In the genomic region with DNA sequence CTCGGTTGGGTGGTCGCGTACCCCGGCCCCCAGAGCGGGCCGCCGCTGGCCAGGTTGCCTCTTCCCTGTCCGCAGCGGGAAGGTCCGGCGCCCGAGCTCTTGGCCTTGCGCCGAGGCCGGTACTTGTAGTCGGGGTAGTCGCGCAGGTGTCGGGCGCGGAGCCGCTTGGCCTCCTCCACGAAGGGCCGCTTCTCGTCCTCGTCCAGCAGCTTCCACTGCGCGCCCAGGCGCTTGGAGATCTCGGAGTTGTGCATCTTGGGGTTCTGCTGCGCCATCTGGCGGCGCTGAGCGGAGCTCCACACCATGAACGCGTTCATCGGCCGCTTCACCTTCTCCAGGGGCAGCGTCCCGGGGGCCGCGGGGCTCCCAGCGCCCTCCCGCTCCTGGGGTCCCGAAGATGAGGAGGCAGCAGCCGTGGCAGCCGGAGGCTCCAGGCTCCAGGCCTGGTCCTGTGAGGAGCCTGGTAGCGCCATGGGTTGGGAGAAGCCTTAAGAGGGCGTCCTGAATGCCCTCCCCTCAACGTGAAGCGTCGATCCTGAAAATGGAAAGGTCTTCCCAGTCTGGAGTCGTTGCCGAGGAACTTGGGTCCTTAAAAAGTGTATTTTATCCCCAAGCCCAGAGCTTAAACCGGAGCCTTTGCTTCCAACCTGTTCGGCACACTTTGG, we compare ENCODE assay signal across 8 cellular contexts. TPM values are rescaled to one million over a fixed set of nuclear protein-coding genes. Genes with fewer than 3 reads are reported as not detected.
DNase-seq lines count a peak whose midpoint lies in the region; ATAC-seq, FAIRE-seq and TF ChIP-seq lines count a peak whose summit lies in the region.

No MANE protein-coding gene starts in this region.

- peak; percentile 57 to 87 (median 83) for TF ChIP-seq CTCF in body of pancreas (IDR thresholded peaks at IDR 0.05)
- TF ChIP-seq CTCF in hepatocyte (IDR thresholded peaks at IDR 0.05; ENCODE audit: poor library complexity), result peak; percentile 68
- peak; percentile 74 to 96 (median 91) for TF ChIP-seq CTCF in prostate gland (IDR thresholded peaks at IDR 0.05)

- TF ChIP-seq POLR2A in body of pancreas (IDR thresholded peaks at IDR 0.05) (no peak), prostate gland (IDR thresholded peaks at IDR 0.05) (peak; percentile 44)

- H3K4me1 Mint-ChIP-seq in T-helper 2 cell treated with Interferon-gamma antibody and Interleukin-4, amounts not matched to agents 5 μg/mL and 100 μg/mL, for 36 hours (ENCODE audit: low read depth), result peaks cover 14% of the 10 kb centered on the region

- no peaks in the 10 kb centered on the region for H3K9me2 ChIP-seq in hepatocyte (replicated peaks; ENCODE audit: insufficient read depth)

- H3K79me2 ChIP-seq in hepatocyte, result peaks cover 21% of the 10 kb centered on the region

- H3K4me2 ChIP-seq in hepatocyte, result no peak overlapping the region

- no peaks in the 10 kb centered on the region for H3K27me3 Mint-ChIP-seq in T-helper 2 cell treated with Interferon-gamma antibody and Interleukin-4, amounts not matched to agents 5 μg/mL and 100 μg/mL, for 36 hours (ENCODE audit: low read depth)

- H3K36me3 ChIP-seq in body of pancreas (replicated peaks in 1 of 2; ENCODE audit: insufficient read depth in 1 of 2, low read depth in 2 of 2) (peaks cover 20 to 25% of the 10 kb centered on the region in 2 donors), hepatocyte (replicated peaks; ENCODE audit: insufficient read depth, low read depth) (peaks cover under 1% of the 10 kb centered on the region), prostate gland (peaks cover 2 to 19% of the 10 kb centered on the region in 2 donors), aorta (ENCODE audit: control insufficient read depth in 1 of 2, insufficient read depth in 2 of 2, low read length in 1 of 2) (peaks cover 11 to 14% of the 10 kb centered on the region in 2 donors)

- H4K20me1 ChIP-seq in hepatocyte (ENCODE audit: insufficient read depth, poor library complexity, severe bottlenecking), result no peaks in the 10 kb centered on the region

- no peaks in the 10 kb centered on the region for H3K27me3 ChIP-seq in body of pancreas
- H3K27me3 ChIP-seq in hepatocyte, result no peaks in the 10 kb centered on the region
- no peaks in the 10 kb centered on the region for H3K27me3 ChIP-seq in prostate gland (replicated peaks; ENCODE audit: insufficient read depth)
- H3K27me3 ChIP-seq in aorta (ENCODE audit: control insufficient read depth in 1 of 2, insufficient read depth in 2 of 2, low read length in 1 of 2), result no peaks in the 10 kb centered on the region

- no peaks in the 10 kb centered on the region for H3K9me3 Mint-ChIP-seq in T-helper 2 cell treated with Interferon-gamma antibody and Interleukin-4, amounts not matched to agents 5 μg/mL and 100 μg/mL, for 36 hours

- H3K36me3 Mint-ChIP-seq in T-helper 2 cell treated with Interferon-gamma antibody and Interleukin-4, amounts not matched to agents 5 μg/mL and 100 μg/mL, for 36 hours (ENCODE audit: low read depth), result peaks cover 40% of the 10 kb centered on the region

- no peak overlapping the region for H3K4me3 Mint-ChIP-seq in T-helper 2 cell treated with Interferon-gamma antibody and Interleukin-4, amounts not matched to agents 5 μg/mL and 100 μg/mL, for 36 hours

- H3K4me3 ChIP-seq in body of pancreas (no peak overlapping the region), hepatocyte (no peak overlapping the region), prostate gland (peak overlapping the region; percentile 44), aorta (ENCODE audit: low read length in 2 of 2) (peak overlapping the region in 1 of 2 donors; percentile 14)

- intact Hi-C loops in body of pancreas (cut with DNase I) (no loop called here), prostate gland (cut with DNase I) (no loop called here), aorta (cut with DNase I) (loop anchor here (2.0 to 5.0 kb wide), 2 partner anchors 67 to 77 kb away; no protein-coding TSS in a partner anchor)

- H3K9me3 ChIP-seq in body of pancreas (no peaks in the 10 kb centered on the region), hepatocyte (ENCODE audit: low read depth) (no peaks in the 10 kb centered on the region), prostate gland (no peaks in the 10 kb centered on the region), aorta (ENCODE audit: control insufficient read depth, low read length) (no peaks in the 10 kb centered on the region)

- H3K27ac Mint-ChIP-seq in T-helper 2 cell treated with Interferon-gamma antibody and Interleukin-4, amounts not matched to agents 5 μg/mL and 100 μg/mL, for 36 hours, result no peak overlapping the region

- ATAC-seq in body of pancreas, result peak; percentile 81
- ATAC-seq in aorta (ENCODE audit: low FRiP score), result peak; percentile 91
- ATAC-seq in GM21717 (IDR thresholded peaks at IDR 0.05; ENCODE audit: unreplicated experiment), result no peak

- DNase-seq in GM18507 (ENCODE audit: extremely low spot score, insufficient read length, low read depth), result peak; percentile 62
- DNase-seq in T-helper 2 cell treated with Interferon-gamma antibody and Interleukin-4, amounts not matched to agents 5 μg/mL and 100 μg/mL, for 36 hours (ENCODE audit: low spot score), result peak; percentile 44
- DNase-seq in body of pancreas, result peak; percentile 80 to 86 (median 85)
- DNase-seq in hepatocyte (ENCODE audit: low spot score), result peak; percentile 84
- DNase-seq in prostate gland (ENCODE audit: low spot score), result peak; percentile 86
- DNase-seq in aorta, result peak; percentile 92 to 96
- no peak for DNase-seq in NCI-H2029 (lab: John Stamatoyannopoulos, UW)

- WGBS in body of pancreas, 2 donors, result 13 to 54% methylated on average over 9 to 53 of the region's 56 CpGs
- WGBS in hepatocyte (ENCODE audit: low lambda C conversion rate, missing lambda C conversion rate), result 63% methylated on average over 55 of the region's 56 CpGs
- WGBS in prostate gland, result 17% methylated on average over 39 of the region's 56 CpGs
- WGBS in aorta, 2 donors, result 8 to 9% methylated on average over 55 to 56 of the region's 56 CpGs

- FAIRE-seq in GM18507 (lab: Jason Lieb, UNC), result peak; percentile 72

- H3K27ac ChIP-seq in body of pancreas (peak overlapping the region in 1 of 4 donors; percentile 27), hepatocyte (no peak overlapping the region), prostate gland (peak overlapping the region; percentile 76 to 84), aorta (ENCODE audit: low read depth in 1 of 2, low read length in 2 of 2) (no peak overlapping the region)

- no peak overlapping the region for H2AFZ ChIP-seq in hepatocyte

- peaks cover 26% of the 10 kb centered on the region for H3K4me1 ChIP-seq in body of pancreas
- H3K4me1 ChIP-seq in hepatocyte (ENCODE audit: insufficient read depth), result no peaks in the 10 kb centered on the region
- H3K4me1 ChIP-seq in prostate gland (replicated peaks), result peaks cover 7% of the 10 kb centered on the region
- H3K4me1 ChIP-seq in aorta (ENCODE audit: control insufficient read depth in 1 of 2, insufficient read depth in 2 of 2, low read length in 2 of 2), result no peaks in the 10 kb centered on the region

RNA-seq across cellular contexts. Expression of a gene that starts 0.6 kb away (rescaled TPM):
- not detected for total RNA-seq in body of pancreas
- total RNA-seq in hepatocyte, result 0.13 and 0.44 TPM in 2 replicates
- polyA plus RNA-seq in hepatocyte, result 0.89 and 0.95 TPM in 2 replicates
- total RNA-seq in prostate gland, result 10 to 100 TPM in 1 of 2 donors, 1 to 10 TPM in 1; 6.3 to 15.0 TPM
- 1 to 10 TPM; 1.1 to 2.4 TPM for total RNA-seq in aorta
- polyA plus RNA-seq in aorta, result 1 to 10 TPM in 1 of 2 donors, under 1 TPM in 1; 0.50 to 2.8 TPM

RNA-seq across cellular contexts. Expression of a gene that starts 5.7 kb away (rescaled TPM):
- total RNA-seq in body of pancreas, result 10 to 100 TPM; 27.0 to 37.6 TPM
- total RNA-seq in hepatocyte, result 201 and 234 TPM in 2 replicates
- 109 and 113 TPM in 2 replicates for polyA plus RNA-seq in hepatocyte
- 100 to 1,000 TPM; 101 to 239 TPM for total RNA-seq in prostate gland
- total RNA-seq in aorta, result 10 to 100 TPM; 21.4 to 24.7 TPM
- polyA plus RNA-seq in aorta, result 10 to 100 TPM; 12.0 to 20.8 TPM

RNA-seq across cellular contexts. Expression of a gene that starts 9.9 kb away (rescaled TPM):
- total RNA-seq in body of pancreas (10 to 100 TPM in 1 of 2 donors, 1 to 10 TPM in 1; 4.3 to 14.8 TPM), hepatocyte (64.0 and 75.5 TPM in 2 replicates), prostate gland (10 to 100 TPM; 12.3 to 17.3 TPM), aorta (100 to 1,000 TPM; 111 to 112 TPM)
- polyA plus RNA-seq in hepatocyte (80.4 and 82.6 TPM in 2 replicates), aorta (100 to 1,000 TPM in 1 of 2 donors, 10 to 100 TPM in 1; 55.3 to 111 TPM)

RNA-seq across cellular contexts. Expression of a gene that starts 25.4 kb away (rescaled TPM):
- total RNA-seq in body of pancreas (10 to 100 TPM; 10.2 to 10.9 TPM), hepatocyte (33.0 and 33.7 TPM in 2 replicates), prostate gland (10 to 100 TPM; 27.1 to 51.4 TPM), aorta (10 to 100 TPM; 25.3 to 31.1 TPM)
- polyA plus RNA-seq in hepatocyte (33.8 and 41.6 TPM in 2 replicates), aorta (10 to 100 TPM; 21.2 to 36.5 TPM)

RNA-seq across cellular contexts. Expression of a gene that starts 27.6 kb away (rescaled TPM):
- 10 to 100 TPM; 25.7 to 28.0 TPM for total RNA-seq in body of pancreas
- total RNA-seq in hepatocyte, result 61.1 and 71.2 TPM in 2 replicates
- polyA plus RNA-seq in hepatocyte, result 33.7 and 35.4 TPM in 2 replicates
- 10 to 100 TPM; 39.6 to 65.7 TPM for total RNA-seq in prostate gland
- 10 to 100 TPM; 36.2 to 38.3 TPM for total RNA-seq in aorta
- polyA plus RNA-seq in aorta, result 10 to 100 TPM; 48.4 to 75.1 TPM

Comparison
In these comparisons a context has a peak if more than half of its experiments do, and no peak if none do; other contexts are left out.
1. H3K27ac ChIP-seq: peak in prostate gland (2 of 2); none in hepatocyte (single experiment) and aorta (0 of 2).
2. H3K4me3 ChIP-seq: peak in prostate gland (2 of 2); none in body of pancreas (0 of 2) and hepatocyte (single experiment).
3. intact Hi-C loops: an anchor here in aorta (2.0 to 5.0 kb wide); none called in body of pancreas and prostate gland.
4. Peak in every context shown above with its lines, with median percentiles within 50 percentile points of each other: CTCF ChIP-seq.